15 cellular contexts compared by ENCODE assay signal in genomic region chr4:94551616-94552564, GRCh38.
A peak's percentile ranks its signal among the peaks of the same experiment; 100 is the strongest.
DNase-seq lines count a peak whose midpoint lies in the region; ATAC-seq and TF ChIP-seq lines count a peak whose summit lies in the region.
"Had no signal": no experiment of that assay in that cellular context is flagged by ENCODE, and none has a peak within 500 bp of the region (broad histone marks: within the 10 kb centered on the region; RNA-seq: fewer than 3 reads in every experiment).

No MANE protein-coding gene starts in this region.

- peaks cover 0 to 24% of the 10 kb centered on the region in 2 experiments for H3K36me3 ChIP-seq in SK-N-SH (replicated peaks in 1 of 2; ENCODE audit: control insufficient read depth in 1 of 2, insufficient read depth in 2 of 2, low read length in 1 of 2)
- H3K36me3 ChIP-seq in osteoblast (ENCODE audit: insufficient read depth, low read length) = peaks cover 17% of the 10 kb centered on the region
- H3K36me3 ChIP-seq: tibial nerve had no signal

- no peak overlapping the region for H3K4me2 ChIP-seq in SK-N-SH
- peak overlapping the region; percentile 17 for H3K4me2 ChIP-seq in osteoblast (ENCODE audit: insufficient read depth, low read length)

- no peak for ATAC-seq in HG03108 (IDR thresholded peaks at IDR 0.05; ENCODE audit: unreplicated experiment)
- ATAC-seq: activated CD8-positive, alpha-beta T cell treated with anti-CD3 and anti-CD28 coated beads, Interleukin-2, amount 10 ng/mL, durations not matched to agents 7 days and 5 days had no signal

- H3K27ac ChIP-seq in SK-N-SH (ENCODE audit: low read depth in 2 of 2, low read length in 1 of 2) (peak overlapping the region in 1 of 2 experiments; percentile 15; a peak in 2 of 4 replicates), osteoblast (ENCODE audit: low read depth, low read length) (peak overlapping the region; percentile 54)
- H3K27ac ChIP-seq: tibial nerve had no signal

- no peak; a peak in 1 of 4 replicates for TF ChIP-seq EP300 in SK-N-SH (IDR thresholded peaks at IDR 0.05; ENCODE audit: borderline replicate concordance in 1 of 2, low read depth in 1 of 2, low read length in 1 of 2)

- TF ChIP-seq RAD21 in SK-N-SH (IDR thresholded peaks at IDR 0.05; ENCODE audit: low read length) = no peak

- H3K9me3 ChIP-seq in SK-N-SH (no peaks in the 10 kb centered on the region), osteoblast (ENCODE audit: low read depth, low read length) (no peaks in the 10 kb centered on the region)
- H3K9me3 ChIP-seq: tibial nerve had no signal

- no peaks in the 10 kb centered on the region for H3K27me3 ChIP-seq in SK-N-SH (ENCODE audit: insufficient read depth)
- H3K27me3 ChIP-seq in osteoblast (ENCODE audit: insufficient read depth, low read length) = no peaks in the 10 kb centered on the region
- H3K27me3 ChIP-seq: tibial nerve had no signal

- POLR2A ChIA-PET in SK-N-SH (lab: Yijun Ruan, JAX) = no interaction called here

- DNase-seq in EL = peak; percentile 27
- DNase-seq in SK-N-SH = no peak
- DNase-seq in fibroblast of mammary gland (ENCODE audit: low read depth) = peak; percentile 10
- DNase-seq in osteoblast (ENCODE audit: insufficient read length, low spot score, missing footprints) = no peak
- no peak for DNase-seq in inferior parietal cortex (ENCODE audit: extremely low spot score)
- DNase-seq in KG1 (lab: John Stamatoyannopoulos, UW) = no peak
- no peak for DNase-seq in superior temporal gyrus (ENCODE audit: extremely low spot score)
- DNase-seq: activated CD8-positive, alpha-beta T cell treated with anti-CD3 and anti-CD28 coated beads, Interleukin-2, amount 10 ng/mL, durations not matched to agents 7 days and 5 days; anterior cingulate cortex; NCI-H2081; NCI-H524 treated with DMSO at 0.1 percent for 48 hours; OCI-M1; stimulated activated CD4-positive, alpha-beta T cell treated with anti-CD3 and anti-CD28 coated beads, Interleukin-1b, Interleukin-23, amount 100 ng/mL, for 48 hours had no signal

- H3K9me2 ChIP-seq in SK-N-SH = no peaks in the 10 kb centered on the region

- H3K79me2 ChIP-seq in SK-N-SH (ENCODE audit: insufficient read depth) (peaks cover 59% of the 10 kb centered on the region), osteoblast (ENCODE audit: insufficient read depth, low read length) (peaks cover 78% of the 10 kb centered on the region)

- H3K4me3 ChIP-seq in SK-N-SH (ENCODE audit: low read depth in 2 of 2, low read length in 1 of 2) (no peak overlapping the region), fibroblast of mammary gland (ENCODE audit: control insufficient read depth, low read depth, low read length) (no peak overlapping the region), osteoblast (ENCODE audit: insufficient read depth, low read length) (no peak overlapping the region)
- H3K4me3 ChIP-seq: tibial nerve had no signal

- 97% methylated on average over 3 of the region's 3 CpGs for WGBS in SK-N-SH (ENCODE audit: low lambda C conversion rate)

- H2AFZ ChIP-seq in SK-N-SH (ENCODE audit: low read depth) = no peak overlapping the region
- no peak overlapping the region for H2AFZ ChIP-seq in osteoblast (ENCODE audit: low read length)

- CTCF ChIA-PET in SK-N-SH (lab: Yijun Ruan, JAX) = interaction anchor here (0.7 kb wide), 1 partner anchor 145 kb away, joined by 3 read pairs; no protein-coding TSS in a partner anchor

- H3K9ac ChIP-seq in SK-N-SH = no peak overlapping the region

- H4K20me1 ChIP-seq in SK-N-SH (ENCODE audit: insufficient read depth) (no peaks in the 10 kb centered on the region), osteoblast (ENCODE audit: insufficient read depth, low read length) (no peaks in the 10 kb centered on the region)

- H3K4me1 ChIP-seq in SK-N-SH (ENCODE audit: control insufficient read depth in 1 of 2, insufficient read depth in 2 of 2, low read depth in 1 of 2, low read length in 1 of 2) (peaks cover 0 to 14% of the 10 kb centered on the region in 2 experiments; a peak in 2 of 4 replicates), osteoblast (ENCODE audit: insufficient read depth, low read length) (peaks cover 50% of the 10 kb centered on the region)

- TF ChIP-seq CTCF in SK-N-SH (IDR thresholded peaks at IDR 0.05) (no peak), fibroblast of mammary gland (conservative IDR thresholded peaks at IDR 0.05; ENCODE audit: control insufficient read depth, insufficient read depth, low read depth, low read length) (no peak), osteoblast (IDR thresholded peaks at IDR 0.05; ENCODE audit: extremely low read depth, low read depth, low read length) (no peak)

- peaks cover 31% of the 10 kb centered on the region for H3F3A ChIP-seq in SK-N-SH (replicated peaks; ENCODE audit: insufficient read depth)

TF ChIP-seq in SK-N-SH, 30 proteins besides CTCF, POLR2A, EP300 and RAD21:
- no peak for TF ChIP-seq IRF3 (IDR thresholded peaks at IDR 0.05; ENCODE audit: low read depth, low read length)
- peak; percentile 49 for TF ChIP-seq PBX3 (IDR thresholded peaks at IDR 0.05)

Comparison
In these comparisons a context has a peak if more than half of its experiments do, and no peak if none do; other contexts are left out.
1. DNase-seq: peak in EL (single experiment) and fibroblast of mammary gland (single experiment); none in SK-N-SH (single experiment), osteoblast (single experiment), inferior parietal cortex (single experiment), KG1 (single experiment) and superior temporal gyrus (single experiment).